ENCODE assay signal across 18 cellular contexts in genomic region chr1:61973100-61973837, GRCh38.
"Had no signal": no experiment of that assay in that cellular context is flagged by ENCODE, and none has a peak within 500 bp of the region (broad histone marks: within the 10 kb centered on the region; RNA-seq: fewer than 3 reads in every experiment).

No MANE protein-coding gene starts in this region.

- H3K4me1 Mint-ChIP-seq: activated B cell treated with CpG ODN at 0.5 μM for 24 hours had no signal

- H3K27ac ChIP-seq: colonic mucosa, neutrophil, spleen, stomach, thoracic aorta had no signal

- H3K4me3 Mint-ChIP-seq: activated B cell treated with CpG ODN at 0.5 μM for 24 hours; activated CD8-positive, alpha-beta T cell treated with anti-CD3 and anti-CD28 coated beads for 36 hours; activated naive CD8-positive, alpha-beta T cell; naive thymus-derived CD4-positive, alpha-beta T cell; T-helper 2 cell treated with Interferon-gamma antibody and Interleukin-4, amounts not matched to agents 5 μg/mL and 100 μg/mL, for 36 hours had no signal

- H3K27ac Mint-ChIP-seq: activated B cell treated with CpG ODN at 0.5 μM for 24 hours; activated CD8-positive, alpha-beta T cell treated with anti-CD3 and anti-CD28 coated beads for 36 hours; activated naive CD8-positive, alpha-beta T cell; naive thymus-derived CD4-positive, alpha-beta T cell; T-helper 2 cell treated with Interferon-gamma antibody and Interleukin-4, amounts not matched to agents 5 μg/mL and 100 μg/mL, for 36 hours had no signal

- DNase-seq: activated B cell treated with CpG ODN at 0.5 μM for 24 hours; activated CD4-positive, alpha-beta T cell treated with anti-CD3 and anti-CD28 coated beads for 48 hours; activated CD8-positive, alpha-beta T cell treated with anti-CD3 and anti-CD28 coated beads for 36 hours; activated gamma-delta T cell; activated T-cell treated with anti-CD3 and anti-CD28 coated beads, Interleukin-2, amount 50 U/mL, for 48 hours; amniotic stem cell; caudate nucleus; colonic mucosa; mucosa of descending colon; naive thymus-derived CD4-positive, alpha-beta T cell; posterior cingulate gyrus; spleen; stomach; SW 1271 had no signal

- H3K4me1 ChIP-seq: colonic mucosa, spleen, stomach had no signal

- H3K27me3 ChIP-seq: colonic mucosa, neutrophil, spleen, stomach had no signal

- H3K4me3 ChIP-seq: colonic mucosa, mucosa of descending colon, spleen, stomach, thoracic aorta had no signal

- H3K9me3 Mint-ChIP-seq: activated CD8-positive, alpha-beta T cell treated with anti-CD3 and anti-CD28 coated beads for 36 hours; T-helper 2 cell treated with Interferon-gamma antibody and Interleukin-4, amounts not matched to agents 5 μg/mL and 100 μg/mL, for 36 hours had no signal

- H3K9me3 ChIP-seq: colonic mucosa, mucosa of descending colon, neutrophil, stomach, thoracic aorta had no signal

- H3K27me3 Mint-ChIP-seq: activated B cell treated with CpG ODN at 0.5 μM for 24 hours; activated CD8-positive, alpha-beta T cell treated with anti-CD3 and anti-CD28 coated beads for 36 hours; activated naive CD8-positive, alpha-beta T cell; naive thymus-derived CD4-positive, alpha-beta T cell had no signal

- H3K36me3 ChIP-seq: colonic mucosa, neutrophil, spleen, stomach, thoracic aorta had no signal
